Comparison of ENCODE assay signal across 15 cellular contexts in the genomic region with DNA sequence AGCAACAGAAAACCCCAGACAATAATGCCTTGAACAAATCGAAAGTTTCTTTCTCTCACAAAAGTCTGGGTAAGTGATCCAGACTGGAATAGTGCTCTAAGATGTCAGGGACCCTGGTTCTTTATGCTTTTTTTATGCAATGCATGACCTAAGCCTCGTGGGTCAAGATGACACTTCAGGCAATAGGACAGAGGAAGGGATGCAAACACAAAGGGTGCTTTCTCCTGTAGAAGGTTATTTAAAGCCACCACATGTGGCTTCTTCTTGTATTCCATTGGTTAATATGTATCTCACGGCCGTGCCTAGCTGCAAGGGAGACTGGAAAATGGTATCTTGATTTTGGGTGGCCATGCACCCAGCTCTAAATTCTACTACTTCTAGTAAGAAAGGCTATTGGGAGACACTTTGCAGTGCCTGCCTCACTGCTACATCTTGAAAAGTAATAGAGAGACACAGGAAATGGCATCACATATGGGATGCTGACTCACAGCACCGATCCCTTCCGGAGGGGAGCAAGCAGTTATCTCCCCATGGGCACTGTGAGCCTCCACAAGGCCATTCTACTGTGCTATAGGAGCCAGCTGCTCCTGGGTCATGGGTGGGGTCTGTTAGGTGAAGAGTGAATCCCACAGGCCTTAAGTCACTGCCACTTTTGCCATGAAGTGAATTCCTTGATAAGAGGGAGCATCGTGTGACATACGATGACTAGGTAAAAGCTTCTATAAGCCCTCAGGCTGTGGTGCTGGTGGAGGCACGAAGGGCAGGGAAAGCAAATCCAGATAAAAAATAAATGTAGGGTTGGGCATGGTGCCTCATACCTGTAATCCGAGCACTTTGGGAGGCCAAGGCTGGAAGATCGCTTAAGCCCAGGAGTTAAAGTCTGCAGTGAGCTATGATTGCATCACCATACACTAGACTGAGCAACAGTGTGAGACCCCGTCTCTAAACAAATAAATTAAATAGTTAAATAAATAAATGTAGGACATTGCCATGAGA. TPM values are rescaled to one million over a fixed set of nuclear protein-coding genes. Genes with fewer than 3 reads are reported as not detected.
DNase-seq lines count a peak whose midpoint lies in the region; ATAC-seq and TF ChIP-seq lines count a peak whose summit lies in the region.
"Had no signal": no experiment of that assay in that cellular context is flagged by ENCODE, and none has a peak within 500 bp of the region (broad histone marks: within the 10 kb centered on the region; RNA-seq: fewer than 3 reads in every experiment).

No MANE protein-coding gene starts in this region.

- H3K27me3 Mint-ChIP-seq in HFFc6 (ENCODE audit: insufficient read depth) (no peaks in the 10 kb centered on the region), WTC11 (ENCODE audit: low read depth) (peaks cover 11% of the 10 kb centered on the region)
- H3K27me3 Mint-ChIP-seq: CD4-positive, CD25-positive, alpha-beta regulatory T cell had no signal

- no peaks in the 10 kb centered on the region for H3K9me3 ChIP-seq in SJCRH30 (replicated peaks)
- H3K9me3 ChIP-seq in tibial nerve: no peaks in the 10 kb centered on the region

- no peak for TF ChIP-seq POLR2A in tibial nerve (IDR thresholded peaks at IDR 0.05)

- peak overlapping the region; percentile 8; the same call in 1 of the 2 replicates for H3K4me3 ChIP-seq in SJCRH30
- no peak overlapping the region for H3K4me3 ChIP-seq in fibroblast of mammary gland (ENCODE audit: control insufficient read depth, low read depth, low read length)
- H3K4me3 ChIP-seq in tibial nerve: no peak overlapping the region

- H3K27ac ChIP-seq in SJCRH30: peak overlapping the region; percentile 57
- no peak overlapping the region for H3K27ac ChIP-seq in tibial nerve

- TF ChIP-seq CTCF in HFFc6 (IDR thresholded peaks at IDR 0.05) (no peak), fibroblast of mammary gland (conservative IDR thresholded peaks at IDR 0.05; ENCODE audit: control insufficient read depth, insufficient read depth, low read depth, low read length) (no peak), WTC11 (IDR thresholded peaks at IDR 0.05) (no peak), tibial nerve (IDR thresholded peaks at IDR 0.05) (no peak)

- POLR2A ChIA-PET in WTC11 (lab: Charles Lee): interaction anchor here (1.0 kb wide), 1 partner anchor 34 kb away, joined by 3 read pairs; a partner anchor contains a TSS

- whole genome bisulfite sequencing in tibial nerve, 2 donors: 72 to 74% methylated on average over 12 of the region's 12 CpGs

- peak overlapping the region; percentile 99 for H3K27ac Mint-ChIP-seq in HFFc6
- H3K27ac Mint-ChIP-seq in WTC11: no peak overlapping the region
- H3K27ac Mint-ChIP-seq: CD4-positive, CD25-positive, alpha-beta regulatory T cell; T-helper 2 cell treated with Interferon-gamma antibody and Interleukin-4, amounts not matched to agents 5 μg/mL and 100 μg/mL, for 36 hours had no signal

- no peaks in the 10 kb centered on the region for H3K36me3 ChIP-seq in SJCRH30
- peaks cover 0 to 3% (median 0%) of the 10 kb centered on the region in 3 donors for H3K36me3 ChIP-seq in tibial nerve

- CTCF ChIA-PET in WTC11 (lab: Charles Lee): interaction anchor here (0.9 to 2.3 kb wide), 6 partner anchors 10 to 165 kb away, joined by 3 to 10 read pairs (median 4); no protein-coding TSS in a partner anchor

- H3K36me3 Mint-ChIP-seq in HFFc6 (ENCODE audit: low read depth) (no peaks in the 10 kb centered on the region), WTC11 (no peaks in the 10 kb centered on the region)

- H3K4me1 Mint-ChIP-seq in HFFc6 (ENCODE audit: low read depth) (peaks cover 41% of the 10 kb centered on the region), WTC11 (peaks cover 7% of the 10 kb centered on the region; the same call in 1 of the 2 replicates)

- H3K27me3 ChIP-seq in SJCRH30: no peaks in the 10 kb centered on the region
- H3K27me3 ChIP-seq in tibial nerve: no peaks in the 10 kb centered on the region

- peak overlapping the region; percentile 68 for H3K4me3 Mint-ChIP-seq in HFFc6
- no peak overlapping the region for H3K4me3 Mint-ChIP-seq in WTC11
- H3K4me3 Mint-ChIP-seq: CD4-positive, CD25-positive, alpha-beta regulatory T cell; neural crest cell; T-helper 2 cell treated with Interferon-gamma antibody and Interleukin-4, amounts not matched to agents 5 μg/mL and 100 μg/mL, for 36 hours had no signal

- TF ChIP-seq EP300 in tibial nerve (IDR thresholded peaks at IDR 0.05): no peak

- H3K9me3 Mint-ChIP-seq in HFFc6 (no peaks in the 10 kb centered on the region), WTC11 (no peaks in the 10 kb centered on the region)
- H3K9me3 Mint-ChIP-seq: T-helper 2 cell treated with Interferon-gamma antibody and Interleukin-4, amounts not matched to agents 5 μg/mL and 100 μg/mL, for 36 hours had no signal

- DNase-seq in AG08395 (ENCODE audit: low spot score) (peak; percentile 56), HFFc6 (peak; percentile 60), SJCRH30 (peak; percentile 79 to 85), fibroblast of mammary gland (ENCODE audit: low read depth) (peak; percentile 58), WTC11 (ENCODE audit: low spot score) (no peak), tibial nerve (ENCODE audit: low spot score in 2 of 2) (no peak), OCI-M2 (lab: John Stamatoyannopoulos, UW; ENCODE audit: unreplicated experiment) (no peak), NCI-H146 (lab: John Stamatoyannopoulos, UW) (no peak)
- DNase-seq: activated CD8-positive, alpha-beta memory T cell treated with anti-CD3 and anti-CD28 coated beads, Interleukin-2, amount 50 U/mL, for 4 hours; CD4-positive, CD25-positive, alpha-beta regulatory T cell; kidney glomerular epithelial cell; NCI-H526 treated with DMSO at 0.1 percent for 48 hours; stimulated activated CD4-positive, alpha-beta T cell treated with anti-CD3 and anti-CD28 coated beads, Interleukin-15, amount 100 ng/mL, for 24 hours had no signal

- peaks cover 21% of the 10 kb centered on the region for H3K4me1 ChIP-seq in SJCRH30
- peaks cover 0 to 4% (median 0%) of the 10 kb centered on the region in 4 donors for H3K4me1 ChIP-seq in tibial nerve

- ATAC-seq in WTC11: no peak

TF ChIP-seq in WTC11, 78 proteins besides CTCF, POLR2A, EP300 and RAD21:
- no peak for TF ChIP-seq ZNF232 (CRISPR knock-in tag; IDR thresholded peaks at IDR 0.05)
TF ChIP-seq in WTC11: peak in this region for 0.

RNA-seq across cellular contexts. Expression of a gene that starts 32.5 kb away (rescaled TPM):
- 10 to 100 TPM; 80.3 to 91.4 (median 85.8) TPM for total RNA-seq in HFFc6 (2021; fragmentation: NEBNext Ultra II Directional; extraction: Animal tissue kit (Norgen Biotek cat#: 25700))
- 42.9 and 48.6 TPM in 2 replicates for total RNA-seq in SJCRH30 (2014; rRNA removed; shearing (Covaris generic))
- 32.3 to 36.0 TPM (median 34.0 TPM) in 3 replicates for total RNA-seq in WTC11 (2021)
- 10 to 100 TPM; 36.3 to 45.4 (median 40.6) TPM for total RNA-seq in tibial nerve

RNA-seq across cellular contexts. Expression of a gene that starts 33.8 kb away (rescaled TPM):
- 100 to 1,000 TPM; 288 to 394 (median 318) TPM for total RNA-seq in HFFc6 (2021; fragmentation: NEBNext Ultra II Directional; extraction: Animal tissue kit (Norgen Biotek cat#: 25700))
- 43.4 and 44.1 TPM in 2 replicates for total RNA-seq in SJCRH30 (2014; rRNA removed; shearing (Covaris generic))
- total RNA-seq in WTC11 (2021): 47.0 to 57.3 TPM (median 54.9 TPM) in 3 replicates
- 1,000 to 10,000 TPM; 1,899 to 6,678 (median 4,539) TPM for total RNA-seq in tibial nerve

Comparison
In these comparisons a context has a peak if more than half of its experiments do, and no peak if none do; other contexts are left out.
1. DNase-seq: peak in AG08395 (single experiment), HFFc6 (single experiment), SJCRH30 (2 of 2) and fibroblast of mammary gland (single experiment); none in WTC11 (single experiment), tibial nerve (0 of 2), OCI-M2 (single experiment) and NCI-H146 (single experiment).
2. RNA of a gene that starts 33.8 kb away (total RNA-seq): 1,899 to 6,678 TPM in tibial nerve; 288 to 394 TPM in HFFc6, 47.0 to 57.3 TPM in WTC11 and 43.4 to 44.1 TPM in SJCRH30; every median in the first group is over 4 times any median in the second.